ENCODE assay signal across 10 cellular contexts in the genomic region with DNA sequence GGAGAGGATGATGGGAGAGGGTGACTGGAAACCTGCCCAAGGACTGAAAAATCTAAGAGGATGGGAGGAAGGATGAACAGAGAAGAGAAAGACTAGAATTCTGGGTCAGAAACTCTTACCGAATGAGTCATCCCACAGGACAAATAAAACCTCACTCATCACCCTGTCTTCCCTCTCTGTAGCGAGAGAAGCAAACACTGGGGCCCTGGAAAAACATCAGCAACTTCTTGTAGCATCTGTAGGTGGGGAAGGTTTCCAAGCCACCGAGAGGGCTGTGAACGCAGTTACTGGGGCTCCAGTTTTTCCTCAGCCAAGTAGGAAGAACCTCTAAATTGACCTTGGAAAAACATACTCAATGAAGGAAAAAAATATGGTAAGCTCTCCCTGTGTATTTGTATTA.
DNase-seq lines count a peak whose midpoint lies in the region; ATAC-seq and TF ChIP-seq lines count a peak whose summit lies in the region.
"Had no signal": no experiment of that assay in that cellular context is flagged by ENCODE, and none has a peak within 500 bp of the region (broad histone marks: within the 10 kb centered on the region; RNA-seq: fewer than 3 reads in every experiment).

No MANE protein-coding gene starts in this region.

- no peak for ATAC-seq in esophagus mucosa
- ATAC-seq in HG02623 (IDR thresholded peaks at IDR 0.05; ENCODE audit: unreplicated experiment), result no peak

- H3K4me3 ChIP-seq in esophagus squamous epithelium (no peak overlapping the region), ovary (no peak overlapping the region)

- 23 to 33% methylated on average over 4 of the region's 4 CpGs for WGBS in esophagus squamous epithelium, 2 donors
- WGBS in ovary, 3 donors, result 4 to 8% (median 7%) methylated on average over 4 of the region's 4 CpGs

- H3K36me3 ChIP-seq in esophagus squamous epithelium (no peaks in the 10 kb centered on the region), ovary (no peaks in the 10 kb centered on the region)

- H3K4me1 ChIP-seq in esophagus squamous epithelium, result peaks cover 8 to 56% (median 9%) of the 10 kb centered on the region in 3 donors
- H3K4me1 ChIP-seq in ovary (ENCODE audit: insufficient read depth), result peaks cover 15% of the 10 kb centered on the region

- H3K27me3 ChIP-seq in esophagus squamous epithelium (no peaks in the 10 kb centered on the region), ovary (no peaks in the 10 kb centered on the region)

- H3K9me3 ChIP-seq in esophagus squamous epithelium, result no peaks in the 10 kb centered on the region
- no peaks in the 10 kb centered on the region for H3K9me3 ChIP-seq in ovary

- intact Hi-C loops in esophagus squamous epithelium (cut with DNase I) (no loop called here), ovary (cut with DNase I) (loop anchor here in 3 of 4 donors (5.0 to 10.0 kb wide), 2 partner anchors 166 to 169 kb away; no protein-coding TSS in a partner anchor)

- no peak for TF ChIP-seq POLR2A in esophagus squamous epithelium (IDR thresholded peaks at IDR 0.05)
- no peak for TF ChIP-seq POLR2A in ovary (IDR thresholded peaks at IDR 0.05)

- TF ChIP-seq EP300 in ovary (IDR thresholded peaks at IDR 0.05), result no peak

- peak; percentile 55 for DNase-seq in AG20443 (ENCODE audit: low spot score)
- peak; percentile 57 for DNase-seq in NCI-H1105 (lab: John Stamatoyannopoulos, UW)
- no peak for DNase-seq in esophagus squamous epithelium (lab: John Stamatoyannopoulos, UW)
- peak; percentile 68 to 76 (median 75) for DNase-seq in ovary
- DNase-seq in amygdala (lab: John Stamatoyannopoulos, UW), result no peak
- DNase-seq in NCI-H1436 treated with DMSO at 0.1 percent for 48 hours (lab: John Stamatoyannopoulos, UW), result no peak
- DNase-seq: activated gamma-delta T cell treated with Interleukin-2 at 50 U/mL for 16 hours, KBM-7 had no signal

- peak overlapping the region in 3 of 4 donors; percentile 6 to 63 (median 20) for H3K27ac ChIP-seq in esophagus squamous epithelium
- H3K27ac ChIP-seq in ovary, result peak overlapping the region; percentile 6 to 65

- no peak for TF ChIP-seq CTCF in esophagus squamous epithelium (IDR thresholded peaks at IDR 0.05)
- no peak for TF ChIP-seq CTCF in ovary (IDR thresholded peaks at IDR 0.05)

Comparison
In these comparisons a context has a peak if more than half of its experiments do, and no peak if none do; other contexts are left out.
1. DNase-seq: peak in AG20443 (single experiment), NCI-H1105 (single experiment) and ovary (5 of 5); none in esophagus squamous epithelium (single experiment), amygdala (0 of 56) and NCI-H1436 treated with DMSO at 0.1 percent for 48 hours (single experiment).